In genomic region chr20:46206025-46206424, GRCh38 we compare ENCODE assay signal across 7 cellular contexts.
DNase-seq lines count a peak whose midpoint lies in the region; ATAC-seq and TF ChIP-seq lines count a peak whose summit lies in the region.

No MANE protein-coding gene starts in this region.

- H3K27ac ChIP-seq in stomach = no peak overlapping the region

- ATAC-seq in GM21825 (IDR thresholded peaks at IDR 0.05; ENCODE audit: unreplicated experiment) (no peak), HG02840 (IDR thresholded peaks at IDR 0.05; ENCODE audit: low FRiP score, unreplicated experiment) (no peak)

- TF ChIP-seq POLR2A in stomach (IDR thresholded peaks at IDR 0.05) = no peak

- H3K4me3 ChIP-seq in HFF-Myc (replicated peaks; ENCODE audit: low read depth, low read length) = no peak overlapping the region
- no peak overlapping the region for H3K4me3 ChIP-seq in stomach

- DNase-seq in HFF-Myc (ENCODE audit: extremely low read depth, low read depth) = peak; percentile 31
- DNase-seq in SKM-1 (lab: John Stamatoyannopoulos, UW; ENCODE audit: unreplicated experiment) = peak; percentile 96
- peak; percentile 90 for DNase-seq in cardiac septum (ENCODE audit: low spot score)
- peak; percentile 33 for DNase-seq in stomach
- DNase-seq in activated effector memory CD4-positive, alpha-beta T cell treated with anti-CD3 and anti-CD28 coated beads, Interleukin-2, amount 50 U/mL, for 16 hours = no peak

- TF ChIP-seq CTCF in HFF-Myc (IDR thresholded peaks at IDR 0.05; ENCODE audit: low read depth, low read length, missing control alignments) (no peak), stomach (IDR thresholded peaks at IDR 0.05) (no peak)

- peaks cover 2 to 93% (median 25%) of the 10 kb centered on the region in 3 donors for H3K27me3 ChIP-seq in stomach

- H3K4me1 ChIP-seq in stomach = peaks cover 0 to 39% (median 5%) of the 10 kb centered on the region in 4 donors

- WGBS in stomach, 5 donors = 17 to 37% (median 31%) methylated on average over 5 of the region's 5 CpGs

- no peak for TF ChIP-seq EP300 in stomach (IDR thresholded peaks at IDR 0.05)

- H3K36me3 ChIP-seq in stomach = no peaks in the 10 kb centered on the region

- H3K9me3 ChIP-seq in stomach = no peaks in the 10 kb centered on the region

- intact Hi-C loops in cardiac septum (cut with DNase I) (no loop called here), stomach (cut with DNase I; ENCODE audit: low total_unique reads) (no loop called here)
